34 cellular contexts compared by ENCODE assay signal in the genomic region with DNA sequence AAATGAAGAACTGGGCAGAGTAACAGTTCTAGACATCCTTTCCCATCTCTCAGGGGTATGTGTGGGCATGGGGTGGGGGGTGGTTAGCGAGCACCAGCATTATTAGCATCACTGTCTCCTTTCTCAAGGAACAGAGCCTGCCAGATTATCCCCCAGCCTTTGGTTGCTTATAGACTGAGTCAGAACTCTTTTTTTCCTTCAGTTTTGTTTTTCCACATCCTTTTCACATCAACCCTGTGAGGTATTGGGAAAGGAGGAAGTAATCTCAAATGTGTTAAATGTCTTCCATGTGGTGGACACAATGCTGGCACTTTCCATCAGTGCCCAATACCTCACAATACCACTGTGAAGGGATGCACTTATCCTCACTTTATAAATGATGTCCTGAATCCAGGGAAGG. TPM values are rescaled to one million over a fixed set of nuclear protein-coding genes. Genes with fewer than 3 reads are reported as not detected.
"Had no signal": no experiment of that assay in that cellular context is flagged by ENCODE, and none has a peak within 500 bp of the region (broad histone marks: within the 10 kb centered on the region; RNA-seq: fewer than 3 reads in every experiment).

No MANE protein-coding gene starts in this region.

- ATAC-seq: activated CD8-positive, alpha-beta T cell treated with anti-CD3 and anti-CD28 coated beads for 36 hours; activated naive CD4-positive, alpha-beta T cell treated with anti-CD3 and anti-CD28 coated beads, Interleukin-2, amount 50 U/mL, for 72 hours; activated T-cell treated with anti-CD3 and anti-CD28 coated beads, Interleukin-2, amount 50 U/mL, for 4 hours; activated T-cell treated with anti-CD3 and anti-CD28 coated beads, Interleukin-2, amount 50 U/mL, for 72 hours; activated T-helper 17 cell treated with anti-CD3 and anti-CD28 coated beads, Interleukin-2, amount 50 U/mL, for 72 hours had no signal

- H3K27ac ChIP-seq: adrenal gland, cardiac muscle cell, VCaP had no signal

- H3K27me3 ChIP-seq: cardiac muscle cell had no signal

- H3K36me3 ChIP-seq: adrenal gland, cardiac muscle cell had no signal

- DNase-seq: activated B cell treated with CpG ODN at 0.5 μM for 24 hours; activated CD4-positive, alpha-beta memory T cell treated with anti-CD3 and anti-CD28 coated beads for 36 hours; activated CD4-positive, alpha-beta T cell treated with anti-CD3 and anti-CD28 coated beads for 4 hours; activated CD4-positive, alpha-beta T cell treated with anti-CD3 and anti-CD28 coated beads, Interleukin-2, amount 10 ng/mL, durations not matched to agents 24 days and 14 days; activated CD4-positive, alpha-beta T cell treated with anti-CD3 and anti-CD28 coated beads, Interleukin-2, amount 50 U/mL, for 1 hour; activated CD4-positive, alpha-beta T cell treated with anti-CD3 and anti-CD28 coated beads, Interleukin-2, amount 50 U/mL, for 4 hours; activated CD4-positive, CD25-positive, alpha-beta regulatory T cell treated with anti-CD3 and anti-CD28 coated beads, Interleukin-2, amount 50 U/mL, for 72 hours; activated CD8-positive, alpha-beta memory T cell treated with anti-CD3 and anti-CD28 coated beads, Interleukin-2, amount 50 U/mL, for 4 hours; activated CD8-positive, alpha-beta T cell treated with anti-CD3 and anti-CD28 coated beads for 36 hours; activated effector memory CD4-positive, alpha-beta T cell treated with anti-CD3 and anti-CD28 coated beads, Interleukin-2, amount 50 U/mL, for 16 hours; activated gamma-delta T cell treated with Interleukin-2 at 50 U/mL for 16 hours; activated naive CD4-positive, alpha-beta T cell; activated naive CD4-positive, alpha-beta T cell treated with anti-CD3 and anti-CD28 coated beads for 36 hours; activated naive CD4-positive, alpha-beta T cell treated with anti-CD3 and anti-CD28 coated beads, Interleukin-2, amount 50 U/mL, for 16 hours; activated naive CD8-positive, alpha-beta T cell treated with anti-CD3 and anti-CD28 coated beads for 36 hours; activated T-cell treated with anti-CD3 and anti-CD28 coated beads for 4 hours; activated T-cell treated with anti-CD3 and anti-CD28 coated beads, Interleukin-2, amount 50 U/mL, for 1 hour; activated T-cell treated with anti-CD3 and anti-CD28 coated beads, Interleukin-2, amount 50 U/mL, for 4 hours; activated T-cell treated with anti-CD3 and anti-CD28 coated beads, Interleukin-2, amount 50 U/mL, for 72 hours; adrenal gland; amniotic stem cell; aorta; caudate nucleus; cerebellar nuclear complex; T-helper 1 cell; T-helper 2 cell; T-helper 9 cell had no signal

- H3K4me3 ChIP-seq: adrenal gland, cardiac muscle cell had no signal

- H3K9me3 ChIP-seq: adrenal gland had no signal

RNA-seq across cellular contexts. Expression of a gene that starts 3.1 kb away (rescaled TPM):
- total RNA-seq: activated B cell treated with CpG ODN at 0.5 μM for 24 hours; activated CD4-positive, alpha-beta memory T cell treated with anti-CD3 and anti-CD28 coated beads for 36 hours; activated CD4-positive, alpha-beta T cell treated with anti-CD3 and anti-CD28 coated beads, Interleukin-2, amount 10 ng/mL, durations not matched to agents 24 days and 14 days; activated CD8-positive, alpha-beta memory T cell treated with anti-CD3 and anti-CD28 coated beads for 36 hours; activated CD8-positive, alpha-beta T cell treated with anti-CD3 and anti-CD28 coated beads for 36 hours; activated naive CD4-positive, alpha-beta T cell treated with anti-CD3 and anti-CD28 coated beads, Interleukin-2, amount 50 U/mL, for 72 hours; activated T-cell treated with anti-CD3 and anti-CD28 coated beads, Interleukin-2, amount 50 U/mL, for 4 hours; activated T-cell treated with anti-CD3 and anti-CD28 coated beads, Interleukin-2, amount 50 U/mL, for 72 hours; activated T-helper 1 cell treated with anti-CD3 and anti-CD28 coated beads, Interleukin-12 subunit alpha, Interleukin-12 subunit beta, Interleukin-2, Interleukin-4 antibody, amounts not matched to agents 30 ng/mL and 10 ng/mL and 1 ng/mL, durations not matched to agents 14 hours and 24 hours and 36 hours; activated T-helper 17 cell treated with anti-CD3 and anti-CD28 coated beads, Interleukin-2, amount 50 U/mL, for 72 hours; bronchial epithelial cell had no signal
- polyA plus RNA-seq: adrenal gland, aorta had no signal
